In genomic region chr17:72394531-72394930, GRCh38 we compare ENCODE assay signal across 24 cellular contexts.
DNase-seq lines count a peak whose midpoint lies in the region; ATAC-seq and TF ChIP-seq lines count a peak whose summit lies in the region.
"Had no signal": no experiment of that assay in that cellular context is flagged by ENCODE, and none has a peak within 500 bp of the region (broad histone marks: within the 10 kb centered on the region; RNA-seq: fewer than 3 reads in every experiment).

No MANE protein-coding gene starts in this region.

- peaks cover 11% of the 10 kb centered on the region; the same call in 1 of the 2 replicates for H4K20me1 ChIP-seq in BLaER1

- H3K14ac ChIP-seq in neuronal stem cell (ENCODE audit: low read length): no peak overlapping the region

- no peaks in the 10 kb centered on the region for H3K27me3 Mint-ChIP-seq in HFFc6 (ENCODE audit: insufficient read depth)
- no peaks in the 10 kb centered on the region for H3K27me3 Mint-ChIP-seq in mesothelial cell of epicardium (ENCODE audit: low read depth)
- H3K27me3 Mint-ChIP-seq: stimulated activated naive CD8-positive, alpha-beta T cell treated with anti-CD3 and anti-CD28 coated beads, Interleukin-15, Interleukin-2, amounts not matched to agents 100 ng/mL and 50 ng/mL, for 24 hours had no signal

- no peak overlapping the region for H3K4ac ChIP-seq in neuronal stem cell (ENCODE audit: low read length)

- no peak overlapping the region for H2BK15ac ChIP-seq in neuronal stem cell (ENCODE audit: low read length)

- peak overlapping the region; percentile 16 for H2AK5ac ChIP-seq in neuronal stem cell (ENCODE audit: low read depth, low read length)

- H3K4me3 Mint-ChIP-seq in HFFc6 (no peak overlapping the region; the same call in 1 of the 2 replicates), mesothelial cell of epicardium (no peak overlapping the region)
- H3K4me3 Mint-ChIP-seq: activated naive CD8-positive, alpha-beta T cell treated with anti-CD3 and anti-CD28 coated beads, Interleukin-2, amount 50 U/mL, for 24 hours; memory B cell; stimulated activated naive CD8-positive, alpha-beta T cell treated with anti-CD3 and anti-CD28 coated beads, Interleukin-15, Interleukin-2, amounts not matched to agents 100 ng/mL and 50 ng/mL, for 24 hours had no signal

- H3K9ac ChIP-seq in BLaER1: no peak overlapping the region
- H3K9ac ChIP-seq in neuronal stem cell (ENCODE audit: low read depth, low read length, poor library complexity): no peak overlapping the region

- no peaks in the 10 kb centered on the region for H3K9me3 Mint-ChIP-seq in HFFc6
- H3K9me3 Mint-ChIP-seq in mesothelial cell of epicardium: peaks cover 4% of the 10 kb centered on the region
- H3K9me3 Mint-ChIP-seq: memory B cell; stimulated activated naive CD8-positive, alpha-beta T cell treated with anti-CD3 and anti-CD28 coated beads, Interleukin-15, Interleukin-2, amounts not matched to agents 100 ng/mL and 50 ng/mL, for 24 hours had no signal

- no peak overlapping the region for H3K23ac ChIP-seq in neuronal stem cell (ENCODE audit: low read depth, low read length, poor library complexity)

- H3K79me1 ChIP-seq in neuronal stem cell (ENCODE audit: low read depth, low read length): no peaks in the 10 kb centered on the region

- WGBS in neuronal stem cell (ENCODE audit: extremely low coverage in 2 of 2, insufficient read length in 2 of 2, insufficient replicate concordance in 1 of 2), 2 donors: no CpG with 5 or more reads among the region's 6 CpGs
- 75 to 76% methylated on average over 6 of the region's 6 CpGs for WGBS in tibial nerve, 2 donors

- H3K4me1 Mint-ChIP-seq in HFFc6 (ENCODE audit: low read depth) (peaks cover 75% of the 10 kb centered on the region), mesothelial cell of epicardium (peaks cover 10% of the 10 kb centered on the region)
- H3K4me1 Mint-ChIP-seq: activated naive CD8-positive, alpha-beta T cell treated with anti-CD3 and anti-CD28 coated beads, Interleukin-2, amount 50 U/mL, for 24 hours; memory B cell had no signal

- no peak for DNase-seq in HFFc6
- DNase-seq in neuronal stem cell (ENCODE audit: low spot score): no peak
- no peak for DNase-seq in tibial nerve (ENCODE audit: low spot score in 2 of 2)
- DNase-seq in activated T-cell treated with anti-CD3 and anti-CD28 coated beads, Interleukin-2, amount 50 U/mL, for 48 hours: no peak
- DNase-seq in mesothelial cell of epicardium (ENCODE audit: low spot score in 2 of 2, unreplicated experiment in 2 of 2): no peak
- DNase-seq: activated CD4-positive, alpha-beta T cell treated with anti-CD3 and anti-CD28 coated beads for 4 hours; activated CD8-positive, alpha-beta memory T cell treated with anti-CD3 and anti-CD28 coated beads for 24 hours; activated naive CD8-positive, alpha-beta T cell treated with anti-CD3 and anti-CD28 coated beads, Interleukin-2, amount 50 U/mL, for 24 hours; activated T-cell treated with anti-CD3 and anti-CD28 coated beads, Interleukin-2, amount 50 U/mL, for 1 hour; dermis blood vessel endothelial cell; gastrocnemius medialis; left cardiac atrium; NCI-H1092 treated with DMSO at 0.1 percent for 48 hours; NCI-H187; NCI-H748 treated with DMSO at 0.1 percent for 48 hours; occipital lobe; retina; tibial artery had no signal

- H3K4me1 ChIP-seq in BLaER1 (peaks cover 60% of the 10 kb centered on the region), neuronal stem cell (ENCODE audit: control insufficient read depth in 2 of 2, insufficient read depth in 1 of 2, low read depth in 1 of 2, low read length in 2 of 2) (peaks cover 8 to 9% of the 10 kb centered on the region in 2 donors), tibial nerve (peaks cover 0 to 18% (median 0%) of the 10 kb centered on the region in 4 donors)
- H3K4me1 ChIP-seq: gastrocnemius medialis, tibial artery had no signal

- TF ChIP-seq EP300 in tibial nerve (IDR thresholded peaks at IDR 0.05): no peak

- no peaks in the 10 kb centered on the region for H3K9me3 ChIP-seq in BLaER1
- H3K9me3 ChIP-seq in neuronal stem cell (replicated peaks in 1 of 2; ENCODE audit: control insufficient read depth in 2 of 2, insufficient read depth in 1 of 2, low read depth in 1 of 2, low read length in 2 of 2): no peaks in the 10 kb centered on the region
- H3K9me3 ChIP-seq in tibial nerve: no peaks in the 10 kb centered on the region
- H3K9me3 ChIP-seq: gastrocnemius medialis, tibial artery had no signal

- no peak overlapping the region for H2BK5ac ChIP-seq in neuronal stem cell (ENCODE audit: low read length)

- no peak for TF ChIP-seq POLR2A in tibial nerve (IDR thresholded peaks at IDR 0.05)

- H3K36me3 ChIP-seq in BLaER1 (no peaks in the 10 kb centered on the region), neuronal stem cell (replicated peaks in 1 of 2; ENCODE audit: control insufficient read depth in 2 of 2, insufficient read depth in 2 of 2, low read length in 2 of 2) (no peaks in the 10 kb centered on the region), tibial nerve (peaks cover 0 to 5% (median 0%) of the 10 kb centered on the region in 3 donors)
- H3K36me3 ChIP-seq: gastrocnemius medialis, tibial artery had no signal

- H3K18ac ChIP-seq in neuronal stem cell (ENCODE audit: low read length): no peak overlapping the region

- no peak overlapping the region for H2AFZ ChIP-seq in neuronal stem cell (ENCODE audit: low read length)

- H3K4me2 ChIP-seq in BLaER1: peak overlapping the region; percentile 97
- H3K4me2 ChIP-seq in neuronal stem cell (ENCODE audit: insufficient read depth, low read length, poor library complexity, severe bottlenecking): no peak overlapping the region

- peak overlapping the region; percentile 95 for H3K27ac Mint-ChIP-seq in HFFc6
- no peak overlapping the region for H3K27ac Mint-ChIP-seq in mesothelial cell of epicardium
- H3K27ac Mint-ChIP-seq: activated naive CD8-positive, alpha-beta T cell treated with anti-CD3 and anti-CD28 coated beads, Interleukin-2, amount 50 U/mL, for 24 hours; memory B cell; stimulated activated naive CD8-positive, alpha-beta T cell treated with anti-CD3 and anti-CD28 coated beads, Interleukin-15, Interleukin-2, amounts not matched to agents 100 ng/mL and 50 ng/mL, for 24 hours had no signal

- no peak overlapping the region for H2BK12ac ChIP-seq in neuronal stem cell (ENCODE audit: low read length)

- H3K27me3 ChIP-seq in BLaER1 (no peaks in the 10 kb centered on the region), neuronal stem cell (ENCODE audit: control insufficient read depth in 3 of 3, insufficient read depth in 3 of 3, low read depth in 1 of 3, low read length in 3 of 3) (no peaks in the 10 kb centered on the region), tibial nerve (no peaks in the 10 kb centered on the region)
- H3K27me3 ChIP-seq: gastrocnemius medialis had no signal

- ATAC-seq in HG02623 (IDR thresholded peaks at IDR 0.05; ENCODE audit: unreplicated experiment): no peak
- ATAC-seq: activated naive CD8-positive, alpha-beta T cell treated with anti-CD3 and anti-CD28 coated beads, Interleukin-2, amount 50 U/mL, for 24 hours; gastrocnemius medialis; left cardiac atrium had no signal

- no peak overlapping the region for H3K27ac ChIP-seq in BLaER1
- peak overlapping the region; percentile 91 for H3K27ac ChIP-seq in VCaP
- no peak overlapping the region for H3K27ac ChIP-seq in neuronal stem cell (replicated peaks; ENCODE audit: low read length)
- no peak overlapping the region for H3K27ac ChIP-seq in tibial nerve
- H3K27ac ChIP-seq: gastrocnemius medialis, skin epidermis, tibial artery had no signal

- no peak overlapping the region for H4K91ac ChIP-seq in neuronal stem cell (ENCODE audit: low read depth, low read length, poor library complexity)

- H3K4me3 ChIP-seq in BLaER1 (no peak overlapping the region), neuronal stem cell (ENCODE audit: low read length in 2 of 2) (no peak overlapping the region), tibial nerve (no peak overlapping the region)
- H3K4me3 ChIP-seq: gastrocnemius medialis, skin epidermis, tibial artery had no signal

- no peak overlapping the region for H4K8ac ChIP-seq in neuronal stem cell (ENCODE audit: low read depth, low read length)

- H3K36me3 Mint-ChIP-seq in HFFc6 (ENCODE audit: low read depth): 0 out of 2 replicates have a peak, but pooled peaks cover 7% of the 10 kb centered on the region
- peaks cover 5% of the 10 kb centered on the region for H3K36me3 Mint-ChIP-seq in mesothelial cell of epicardium
- H3K36me3 Mint-ChIP-seq: memory B cell had no signal

- TF ChIP-seq CTCF in HFFc6 (IDR thresholded peaks at IDR 0.05) (no peak), VCaP (conservative IDR thresholded peaks at IDR 0.05) (no peak), tibial nerve (IDR thresholded peaks at IDR 0.05) (no peak), mesothelial cell of epicardium (IDR thresholded peaks at IDR 0.05; ENCODE audit: unreplicated experiment) (no peak)

- no peak overlapping the region for H2BK120ac ChIP-seq in neuronal stem cell (ENCODE audit: low read depth, low read length)
